Comparison of ENCODE assay signal across 1 cellular context in genomic region chr17:49217651-49218413, GRCh38.
TF ChIP-seq lines count a peak whose summit lies in the region.

No MANE protein-coding gene starts in this region.

TF ChIP-seq in GM12878, 131 proteins besides CTCF, POLR2A, EP300 and RAD21 (continued from another document and continues in another):
- TF ChIP-seq CBX3 (IDR thresholded peaks at IDR 0.05; ENCODE audit: borderline replicate concordance, low read depth) (no peak), FOS (IDR thresholded peaks at IDR 0.05; ENCODE audit: borderline replicate concordance, extremely low read depth, insufficient read length) (no peak), MEF2A (IDR thresholded peaks at IDR 0.05; ENCODE audit: insufficient read depth, low read depth, low read length) (peak; percentile 68; the same call in 1 of the 2 replicates), CREM (IDR thresholded peaks at IDR 0.05; ENCODE audit: low read depth) (peak; percentile 68; the same call in 1 of the 2 replicates), IRF4 (IDR thresholded peaks at IDR 0.05; ENCODE audit: low read depth, low read length) (no peak; the same call in 1 of the 2 replicates), HCFC1 (IDR thresholded peaks at IDR 0.05; ENCODE audit: low read length) (no peak), CHD2 (IDR thresholded peaks at IDR 0.05; ENCODE audit: borderline replicate concordance, low read depth, low read length) (peak; percentile 94), MLLT1 (IDR thresholded peaks at IDR 0.05) (no peak; the same call in none of the 2 replicates), HDAC6 (IDR thresholded peaks at IDR 0.05; ENCODE audit: unreplicated experiment) (no peak), STAT1 (conservative IDR thresholded peaks at IDR 0.05) (no peak), NBN (IDR thresholded peaks at IDR 0.05) (peak; percentile 89; the same call in 1 of the 2 replicates), CEBPB (IDR thresholded peaks at IDR 0.05; ENCODE audit: borderline replicate concordance in 1 of 2, low read depth in 2 of 2, low read length in 2 of 2) (peak in 1 of 2 experiments; percentile 6; a peak in 1 of 4 replicates), ASH2L (IDR thresholded peaks at IDR 0.05; ENCODE audit: borderline replicate concordance, low read depth) (no peak), RELB (IDR thresholded peaks at IDR 0.05; ENCODE audit: low read depth) (no peak; the same call in 1 of the 2 replicates), EGR1 (IDR thresholded peaks at IDR 0.05; ENCODE audit: borderline replicate concordance in 1 of 2, low read depth in 2 of 2, low read length in 2 of 2) (peak in 1 of 2 experiments; percentile 52; a peak in 1 of 3 replicates), ZNF622 (IDR thresholded peaks at IDR 0.05) (no peak), KLF5 (IDR thresholded peaks at IDR 0.05; ENCODE audit: partially characterized antibody) (no peak), TBL1XR1 (IDR thresholded peaks at IDR 0.05; ENCODE audit: low read depth, low read length) (peak; percentile 83), SUZ12 (IDR thresholded peaks at IDR 0.05; ENCODE audit: unreplicated experiment) (no peak), ATF3 (IDR thresholded peaks at IDR 0.05; ENCODE audit: borderline replicate concordance, extremely low read depth, low read depth, low read length) (no peak), SP1 (IDR thresholded peaks at IDR 0.05; ENCODE audit: low read depth, low read length) (peak; percentile 73), HDGF (IDR thresholded peaks at IDR 0.05) (peak; percentile 78), SUPT20H (IDR thresholded peaks at IDR 0.05; ENCODE audit: borderline replicate concordance, control insufficient read depth, low read depth, low read length) (no peak), CREB1 (IDR thresholded peaks at IDR 0.05; ENCODE audit: low read depth) (peak; percentile 48), ELK1 (IDR thresholded peaks at IDR 0.05; ENCODE audit: low read depth, low read length) (peak; percentile 61), HDAC2 (IDR thresholded peaks at IDR 0.05) (no peak), WRNIP1 (IDR thresholded peaks at IDR 0.05; ENCODE audit: borderline replicate concordance, low read depth, low read length) (0 out of 2 replicates have a peak, but pooled peaks have one; percentile 74), FOXM1 (IDR thresholded peaks at IDR 0.05; ENCODE audit: low read depth, low read length) (peak; percentile 50; the same call in 1 of the 2 replicates), ZNF274 (IDR thresholded peaks at IDR 0.05; ENCODE audit: insufficient read depth, insufficient read length) (no peak), RCOR1 (conservative IDR thresholded peaks at IDR 0.05; ENCODE audit: low read depth, low read length) (peak; percentile 87; the same call in 1 of the 2 replicates), KDM1A (IDR thresholded peaks at IDR 0.05; ENCODE audit: borderline replicate concordance) (no peak), PAX5 (IDR thresholded peaks at IDR 0.05; ENCODE audit: borderline replicate concordance, low read depth, low read length) (peak; percentile 94), JUND (IDR thresholded peaks at IDR 0.05; ENCODE audit: low read depth, low read length) (peak; percentile 7; the same call in 1 of the 2 replicates), BRCA1 (IDR thresholded peaks at IDR 0.05; ENCODE audit: low read depth, low read length) (peak; percentile 23; the same call in 1 of the 2 replicates), SKIL (IDR thresholded peaks at IDR 0.05; ENCODE audit: low read depth, poor library complexity, severe bottlenecking) (peak; percentile 82), KAT2A (conservative IDR thresholded peaks at IDR 0.05; ENCODE audit: control insufficient read depth, low read depth, low read length) (no peak), SIX5 (IDR thresholded peaks at IDR 0.05; ENCODE audit: low read depth, low read length, severe bottlenecking) (no peak), ZZZ3 (IDR thresholded peaks at IDR 0.05; ENCODE audit: control insufficient read depth, insufficient read length, low read depth) (no peak), ZNF217 (IDR thresholded peaks at IDR 0.05) (no peak), PML (IDR thresholded peaks at IDR 0.05; ENCODE audit: low read length) (no peak), ZNF24 (IDR thresholded peaks at IDR 0.05) (peak; percentile 21; the same call in 1 of the 2 replicates), SPI1 (IDR thresholded peaks at IDR 0.05; ENCODE audit: borderline replicate concordance, insufficient read depth, low read depth, low read length) (peak; percentile 83; the same call in 1 of the 2 replicates), ZSCAN29 (IDR thresholded peaks at IDR 0.05) (no peak), CEBPZ (IDR thresholded peaks at IDR 0.05; ENCODE audit: low read depth, low read length) (no peak), NFXL1 (IDR thresholded peaks at IDR 0.05; ENCODE audit: borderline replicate concordance) (no peak), IRF3 (IDR thresholded peaks at IDR 0.05) (no peak), YY1 (IDR thresholded peaks at IDR 0.05; ENCODE audit: low read depth, low read length) (peak; percentile 81), CBFB (IDR thresholded peaks at IDR 0.05; ENCODE audit: low read depth) (peak; percentile 84), STAT3 (IDR thresholded peaks at IDR 0.05; ENCODE audit: low read depth, low read length) (0 out of 2 replicates have a peak, but pooled peaks have one; percentile 52), MEF2B (IDR thresholded peaks at IDR 0.05; ENCODE audit: partially characterized antibody, poor library complexity, severe bottlenecking) (peak; percentile 98), CHD4 (IDR thresholded peaks at IDR 0.05) (no peak), TAF1 (IDR thresholded peaks at IDR 0.05; ENCODE audit: borderline replicate concordance, low read depth, low read length) (no peak; the same call in 1 of the 2 replicates), NKRF (conservative IDR thresholded peaks at IDR 0.05) (no peak), LARP7 (IDR thresholded peaks at IDR 0.05) (peak; percentile 22; the same call in 1 of the 2 replicates), FOXK2 (IDR thresholded peaks at IDR 0.05) (no peak), RFX5 (IDR thresholded peaks at IDR 0.05; ENCODE audit: low read depth, low read length) (peak; percentile 70; the same call in 1 of the 2 replicates), SREBF1 (IDR thresholded peaks at IDR 0.05; ENCODE audit: low read length) (no peak), YBX1 (IDR thresholded peaks at IDR 0.05) (no peak), MTA3 (IDR thresholded peaks at IDR 0.05; ENCODE audit: borderline replicate concordance, low read length) (no peak; the same call in 1 of the 2 replicates)
